ENCODE assay signal across 8 cellular contexts in genomic region chr14:55074662-55075061, GRCh38. TPM values are rescaled to one million over a fixed set of nuclear protein-coding genes. Genes with fewer than 3 reads are reported as not detected.
DNase-seq lines count a peak whose midpoint lies in the region; ATAC-seq and TF ChIP-seq lines count a peak whose summit lies in the region.

No MANE protein-coding gene starts in this region.

- ATAC-seq in GM18907 (IDR thresholded peaks at IDR 0.05; ENCODE audit: unreplicated experiment) (peak; percentile 48), HG03103 (IDR thresholded peaks at IDR 0.05; ENCODE audit: low read depth, unreplicated experiment) (peak; percentile 44)
- no peak for ATAC-seq in activated CD8-positive, alpha-beta T cell treated with anti-CD3 and anti-CD28 coated beads, Interleukin-2, amount 10 ng/mL, durations not matched to agents 7 days and 5 days

- H3K9me3 Mint-ChIP-seq in activated CD8-positive, alpha-beta T cell treated with anti-CD3 and anti-CD28 coated beads, Interleukin-2, amount 10 ng/mL, durations not matched to agents 7 days and 5 days (ENCODE audit: insufficient read depth) = no peaks in the 10 kb centered on the region

- CTCF ChIA-PET in activated CD8-positive, alpha-beta T cell treated with anti-CD3 and anti-CD28 coated beads, Interleukin-2, amount 10 ng/mL, durations not matched to agents 7 days and 5 days (lab: Charles Lee) = interaction anchor here (0.6 to 1.0 kb wide), 2 partner anchors 23 to 196 kb away, joined by 3 to 6 read pairs; partner anchors contain the start of gene MAPK1IP1L

- peaks cover 47% of the 10 kb centered on the region for H3K4me1 ChIP-seq in ACC112 (ENCODE audit: control insufficient read depth, insufficient read depth, low read length, unreplicated experiment)
- H3K4me1 ChIP-seq in right atrium auricular region = peaks cover 0 to 28% of the 10 kb centered on the region in 2 donors

- H3K36me3 ChIP-seq in ACC112 (ENCODE audit: insufficient read depth, low read length) = 0 out of 2 replicates have a peak, but pooled peaks cover 2% of the 10 kb centered on the region
- H3K36me3 ChIP-seq in right atrium auricular region = no peaks in the 10 kb centered on the region

- no peak overlapping the region for H3K4me3 Mint-ChIP-seq in activated CD8-positive, alpha-beta T cell treated with anti-CD3 and anti-CD28 coated beads, Interleukin-2, amount 10 ng/mL, durations not matched to agents 7 days and 5 days

- H3K4me3 ChIP-seq in ACC112 (ENCODE audit: low read depth, low read length) (peak overlapping the region; percentile 54), right atrium auricular region (no peak overlapping the region)

- peaks cover 3% of the 10 kb centered on the region for H3K36me3 Mint-ChIP-seq in activated CD8-positive, alpha-beta T cell treated with anti-CD3 and anti-CD28 coated beads, Interleukin-2, amount 10 ng/mL, durations not matched to agents 7 days and 5 days (ENCODE audit: low read depth)

- no peaks in the 10 kb centered on the region for H3K9me3 ChIP-seq in right atrium auricular region

- no peaks in the 10 kb centered on the region for H3K27me3 Mint-ChIP-seq in activated CD8-positive, alpha-beta T cell treated with anti-CD3 and anti-CD28 coated beads, Interleukin-2, amount 10 ng/mL, durations not matched to agents 7 days and 5 days (ENCODE audit: low read depth)

- H3K4me1 Mint-ChIP-seq in activated CD8-positive, alpha-beta T cell treated with anti-CD3 and anti-CD28 coated beads, Interleukin-2, amount 10 ng/mL, durations not matched to agents 7 days and 5 days (ENCODE audit: low read depth) = peaks cover 27% of the 10 kb centered on the region

- H3K79me2 ChIP-seq in ACC112 (ENCODE audit: control insufficient read depth, insufficient read depth, low read length, unreplicated experiment) = no peaks in the 10 kb centered on the region

- H2AFZ ChIP-seq in ACC112 (ENCODE audit: low read length, unreplicated experiment) = no peak overlapping the region

- TF ChIP-seq CTCF in right atrium auricular region (IDR thresholded peaks at IDR 0.05) = no peak

- H3K27me3 ChIP-seq in ACC112 (ENCODE audit: insufficient read depth, low read length) = no peaks in the 10 kb centered on the region
- H3K27me3 ChIP-seq in right atrium auricular region = no peaks in the 10 kb centered on the region

- no peak for DNase-seq in activated CD8-positive, alpha-beta T cell treated with anti-CD3 and anti-CD28 coated beads, Interleukin-2, amount 10 ng/mL, durations not matched to agents 7 days and 5 days
- DNase-seq in NCI-H82 treated with DMSO at 0.1 percent for 48 hours (lab: John Stamatoyannopoulos, UW; ENCODE audit: unreplicated experiment) (no peak), substantia nigra (lab: John Stamatoyannopoulos, UW) (no peak), right atrium auricular region (ENCODE audit: low spot score) (no peak)
- DNase-seq in effector CD4-positive, alpha-beta T cell = no peak

- peak overlapping the region; percentile 51 for H3K27ac Mint-ChIP-seq in activated CD8-positive, alpha-beta T cell treated with anti-CD3 and anti-CD28 coated beads, Interleukin-2, amount 10 ng/mL, durations not matched to agents 7 days and 5 days

- POLR2A ChIA-PET in activated CD8-positive, alpha-beta T cell treated with anti-CD3 and anti-CD28 coated beads, Interleukin-2, amount 10 ng/mL, durations not matched to agents 7 days and 5 days (lab: Charles Lee) = interaction anchor here (2.1 kb wide), 1 partner anchor 23 kb away, joined by 7 read pairs; the partner anchor contains the start of gene MAPK1IP1L

- H3K27ac ChIP-seq in ACC112 (ENCODE audit: low read depth, low read length) (no peak overlapping the region), substantia nigra (ENCODE audit: low read depth, low read length, poor library complexity, severe bottlenecking) (no peak overlapping the region), right atrium auricular region (peak overlapping the region in 1 of 2 donors; percentile 37)

RNA-seq across cellular contexts. Expression of gene MAPK1IP1L, which starts 23.2 kb away (rescaled TPM):
- total RNA-seq in activated CD8-positive, alpha-beta T cell treated with anti-CD3 and anti-CD28 coated beads, Interleukin-2, amount 10 ng/mL, durations not matched to agents 7 days and 5 days = 100 to 1,000 TPM; 105 to 106 TPM
- 100 to 1,000 TPM in 1 of 2 donors, 10 to 100 TPM in 1; 81.2 to 111 TPM for total RNA-seq in right atrium auricular region

RNA-seq across cellular contexts. Expression of gene SOCS4, which starts 47.6 kb away (rescaled TPM):
- total RNA-seq in activated CD8-positive, alpha-beta T cell treated with anti-CD3 and anti-CD28 coated beads, Interleukin-2, amount 10 ng/mL, durations not matched to agents 7 days and 5 days = 10 to 100 TPM; 26.7 to 36.5 TPM
- 10 to 100 TPM; 13.1 to 13.6 TPM for total RNA-seq in right atrium auricular region

RNA-seq across cellular contexts. Expression of gene WDHD1, which starts 47.8 kb away (rescaled TPM):
- total RNA-seq in activated CD8-positive, alpha-beta T cell treated with anti-CD3 and anti-CD28 coated beads, Interleukin-2, amount 10 ng/mL, durations not matched to agents 7 days and 5 days = 10 to 100 TPM; 45.9 to 46.6 TPM
- total RNA-seq in right atrium auricular region = under 1 TPM; 0.59 to 0.94 TPM

RNA-seq across cellular contexts. Expression of gene LGALS3, which starts 54.4 kb away (rescaled TPM):
- total RNA-seq in activated CD8-positive, alpha-beta T cell treated with anti-CD3 and anti-CD28 coated beads, Interleukin-2, amount 10 ng/mL, durations not matched to agents 7 days and 5 days = 10 to 100 TPM; 31.5 to 34.4 TPM
- total RNA-seq in right atrium auricular region = 100 to 1,000 TPM; 178 to 184 TPM

Comparison
In these comparisons a context has a peak if more than half of its experiments do, and no peak if none do; other contexts are left out.
1. RNA of gene WDHD1, which starts 47.8 kb away (total RNA-seq): 45.9 to 46.6 TPM in activated CD8-positive, alpha-beta T cell treated with anti-CD3 and anti-CD28 coated beads, Interleukin-2, amount 10 ng/mL, durations not matched to agents 7 days and 5 days; 0.59 to 0.94 TPM in right atrium auricular region; every median in the first group is over 10 times any median in the second.